1 cellular context compared by ENCODE assay signal in the genomic region with DNA sequence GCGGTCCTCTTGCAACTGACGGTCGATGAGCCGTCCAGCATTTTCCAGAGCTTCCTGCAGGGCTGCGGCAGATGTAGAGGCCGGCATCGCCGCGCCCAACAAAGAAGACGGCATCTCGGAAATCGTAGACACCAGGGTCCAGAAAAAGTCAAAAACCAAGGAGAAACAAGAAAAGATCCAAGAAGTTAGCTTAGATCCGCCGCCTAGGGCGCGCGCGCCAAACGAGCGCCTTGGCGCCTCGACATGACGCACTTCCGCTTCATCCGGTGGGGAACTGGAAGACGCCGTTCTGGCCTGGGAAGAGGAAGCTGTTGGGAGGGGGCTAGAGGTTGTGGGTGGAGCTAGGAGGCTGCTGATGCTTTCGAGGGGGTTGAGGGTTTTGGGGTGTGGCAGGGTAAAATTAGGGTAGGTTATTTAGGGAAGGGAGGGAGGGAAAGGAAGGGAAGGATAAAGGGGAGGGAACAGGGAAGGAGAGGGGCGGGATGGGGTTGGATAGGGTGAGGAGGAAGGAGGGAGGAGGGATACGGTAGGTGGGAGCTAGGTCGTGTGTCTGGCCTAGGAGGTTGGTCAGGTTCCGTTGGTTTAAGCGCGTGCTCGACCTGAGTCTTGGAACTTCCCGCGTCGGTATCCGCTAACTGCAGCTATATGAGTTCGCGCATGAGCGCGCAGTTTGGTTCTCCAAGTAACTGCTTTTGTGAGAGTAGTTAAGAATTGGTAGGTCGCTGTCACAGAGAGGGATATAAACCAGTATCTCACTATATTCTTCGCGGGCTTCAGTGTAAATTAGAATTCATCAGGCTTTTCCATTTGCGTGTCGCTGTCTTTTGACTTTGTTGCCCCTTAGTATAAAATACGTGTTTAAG.
TF ChIP-seq lines count a peak whose summit lies in the region.

A gene (minus strand): TSS at position 243 of the 863 bp plus-strand sequence. CDS start 129 bp downstream, at position 114.

TF ChIP-seq in HEK293, 187 proteins besides CTCF, POLR2A, EP300 and RAD21 (continued from another document and continues in another):
- TF ChIP-seq ZNF175 (tag by site-specific recombination; IDR thresholded peaks at IDR 0.05) (no peak), ZBTB17 (tag by site-specific recombination; IDR thresholded peaks at IDR 0.05) (peak; percentile 93), ZNF341 (tag by site-specific recombination; IDR thresholded peaks at IDR 0.05; ENCODE audit: low read depth) (peak; percentile 83), OSR2 (tag by site-specific recombination; IDR thresholded peaks at IDR 0.05) (peak; percentile 61), MEIS1 (CRISPR knock-in tag; IDR thresholded peaks at IDR 0.05; ENCODE audit: borderline replicate concordance) (no peak), ZNF791 (tag by site-specific recombination; IDR thresholded peaks at IDR 0.05) (no peak), ZBTB20 (tag by site-specific recombination; IDR thresholded peaks at IDR 0.05) (peak; percentile 92; the same call in 1 of the 2 replicates), TCF7L2 (IDR thresholded peaks at IDR 0.05; ENCODE audit: borderline replicate concordance, low read depth, low read length) (peak; percentile 58; the same call in 1 of the 2 replicates), GLIS1 (tag by site-specific recombination; IDR thresholded peaks at IDR 0.05) (peak; percentile 77), ZNF350 (tag by site-specific recombination; IDR thresholded peaks at IDR 0.05) (no peak), ZBTB48 (tag by site-specific recombination; IDR thresholded peaks at IDR 0.05) (peak; percentile 97), ZNF843 (tag by site-specific recombination; IDR thresholded peaks at IDR 0.05) (peak; percentile 85), SALL2 (tag by site-specific recombination; IDR thresholded peaks at IDR 0.05; ENCODE audit: borderline replicate concordance) (no peak), ZNF561 (tag by site-specific recombination; IDR thresholded peaks at IDR 0.05; ENCODE audit: borderline replicate concordance) (peak; percentile 41; the same call in 1 of the 2 replicates), GLIS2 (tag by site-specific recombination; IDR thresholded peaks at IDR 0.05) (peak; percentile 90), ZNF335 (tag by site-specific recombination; conservative IDR thresholded peaks at IDR 0.05) (peak; percentile 93), ZNF157 (tag by site-specific recombination; IDR thresholded peaks at IDR 0.05) (no peak), ZBTB7A (tag by site-specific recombination; IDR thresholded peaks at IDR 0.05; ENCODE audit: low read depth) (peak; percentile 98), ZNF660 (tag by site-specific recombination; IDR thresholded peaks at IDR 0.05) (peak; percentile 88), ZNF2 (tag by site-specific recombination; IDR thresholded peaks at IDR 0.05) (peak; percentile 68; the same call in 1 of the 2 replicates), ZNF521 (tag by site-specific recombination; IDR thresholded peaks at IDR 0.05) (no peak), BCL11A (tag by site-specific recombination; IDR thresholded peaks at IDR 0.05; ENCODE audit: low read depth) (no peak), REPIN1 (tag by site-specific recombination; IDR thresholded peaks at IDR 0.05; ENCODE audit: low read depth) (peak; percentile 67; the same call in 1 of the 2 replicates), ZNF394 (tag by site-specific recombination; IDR thresholded peaks at IDR 0.05; ENCODE audit: borderline replicate concordance) (peak; percentile 72), ZNF76 (tag by site-specific recombination; IDR thresholded peaks at IDR 0.05; ENCODE audit: borderline replicate concordance, low read depth) (peak; percentile 86; the same call in 1 of the 2 replicates)
- TF ChIP-seq, protein P1, sequence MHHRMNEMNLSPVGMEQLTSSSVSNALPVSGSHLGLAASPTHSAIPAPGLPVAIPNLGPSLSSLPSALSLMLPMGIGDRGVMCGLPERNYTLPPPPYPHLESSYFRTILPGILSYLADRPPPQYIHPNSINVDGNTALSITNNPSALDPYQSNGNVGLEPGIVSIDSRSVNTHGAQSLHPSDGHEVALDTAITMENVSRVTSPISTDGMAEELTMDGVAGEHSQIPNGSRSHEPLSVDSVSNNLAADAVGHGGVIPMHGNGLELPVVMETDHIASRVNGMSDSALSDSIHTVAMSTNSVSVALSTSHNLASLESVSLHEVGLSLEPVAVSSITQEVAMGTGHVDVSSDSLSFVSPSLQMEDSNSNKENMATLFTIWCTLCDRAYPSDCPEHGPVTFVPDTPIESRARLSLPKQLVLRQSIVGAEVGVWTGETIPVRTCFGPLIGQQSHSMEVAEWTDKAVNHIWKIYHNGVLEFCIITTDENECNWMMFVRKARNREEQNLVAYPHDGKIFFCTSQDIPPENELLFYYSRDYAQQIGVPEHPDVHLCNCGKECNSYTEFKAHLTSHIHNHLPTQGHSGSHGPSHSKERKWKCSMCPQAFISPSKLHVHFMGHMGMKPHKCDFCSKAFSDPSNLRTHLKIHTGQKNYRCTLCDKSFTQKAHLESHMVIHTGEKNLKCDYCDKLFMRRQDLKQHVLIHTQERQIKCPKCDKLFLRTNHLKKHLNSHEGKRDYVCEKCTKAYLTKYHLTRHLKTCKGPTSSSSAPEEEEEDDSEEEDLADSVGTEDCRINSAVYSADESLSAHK (tag by site-specific recombination; IDR thresholded peaks at IDR 0.05), result 0 out of 2 replicates have a peak, but pooled peaks have one; percentile 6
- TF ChIP-seq, protein P2, sequence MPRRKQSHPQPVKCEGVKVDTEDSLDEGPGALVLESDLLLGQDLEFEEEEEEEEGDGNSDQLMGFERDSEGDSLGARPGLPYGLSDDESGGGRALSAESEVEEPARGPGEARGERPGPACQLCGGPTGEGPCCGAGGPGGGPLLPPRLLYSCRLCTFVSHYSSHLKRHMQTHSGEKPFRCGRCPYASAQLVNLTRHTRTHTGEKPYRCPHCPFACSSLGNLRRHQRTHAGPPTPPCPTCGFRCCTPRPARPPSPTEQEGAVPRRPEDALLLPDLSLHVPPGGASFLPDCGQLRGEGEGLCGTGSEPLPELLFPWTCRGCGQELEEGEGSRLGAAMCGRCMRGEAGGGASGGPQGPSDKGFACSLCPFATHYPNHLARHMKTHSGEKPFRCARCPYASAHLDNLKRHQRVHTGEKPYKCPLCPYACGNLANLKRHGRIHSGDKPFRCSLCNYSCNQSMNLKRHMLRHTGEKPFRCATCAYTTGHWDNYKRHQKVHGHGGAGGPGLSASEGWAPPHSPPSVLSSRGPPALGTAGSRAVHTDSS (tag by site-specific recombination; IDR thresholded peaks at IDR 0.05), result peak; percentile 70
- TF ChIP-seq, protein P3, sequence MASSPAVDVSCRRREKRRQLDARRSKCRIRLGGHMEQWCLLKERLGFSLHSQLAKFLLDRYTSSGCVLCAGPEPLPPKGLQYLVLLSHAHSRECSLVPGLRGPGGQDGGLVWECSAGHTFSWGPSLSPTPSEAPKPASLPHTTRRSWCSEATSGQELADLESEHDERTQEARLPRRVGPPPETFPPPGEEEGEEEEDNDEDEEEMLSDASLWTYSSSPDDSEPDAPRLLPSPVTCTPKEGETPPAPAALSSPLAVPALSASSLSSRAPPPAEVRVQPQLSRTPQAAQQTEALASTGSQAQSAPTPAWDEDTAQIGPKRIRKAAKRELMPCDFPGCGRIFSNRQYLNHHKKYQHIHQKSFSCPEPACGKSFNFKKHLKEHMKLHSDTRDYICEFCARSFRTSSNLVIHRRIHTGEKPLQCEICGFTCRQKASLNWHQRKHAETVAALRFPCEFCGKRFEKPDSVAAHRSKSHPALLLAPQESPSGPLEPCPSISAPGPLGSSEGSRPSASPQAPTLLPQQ (tag by site-specific recombination; IDR thresholded peaks at IDR 0.05), result peak; percentile 87
- TF ChIP-seq, protein P4, sequence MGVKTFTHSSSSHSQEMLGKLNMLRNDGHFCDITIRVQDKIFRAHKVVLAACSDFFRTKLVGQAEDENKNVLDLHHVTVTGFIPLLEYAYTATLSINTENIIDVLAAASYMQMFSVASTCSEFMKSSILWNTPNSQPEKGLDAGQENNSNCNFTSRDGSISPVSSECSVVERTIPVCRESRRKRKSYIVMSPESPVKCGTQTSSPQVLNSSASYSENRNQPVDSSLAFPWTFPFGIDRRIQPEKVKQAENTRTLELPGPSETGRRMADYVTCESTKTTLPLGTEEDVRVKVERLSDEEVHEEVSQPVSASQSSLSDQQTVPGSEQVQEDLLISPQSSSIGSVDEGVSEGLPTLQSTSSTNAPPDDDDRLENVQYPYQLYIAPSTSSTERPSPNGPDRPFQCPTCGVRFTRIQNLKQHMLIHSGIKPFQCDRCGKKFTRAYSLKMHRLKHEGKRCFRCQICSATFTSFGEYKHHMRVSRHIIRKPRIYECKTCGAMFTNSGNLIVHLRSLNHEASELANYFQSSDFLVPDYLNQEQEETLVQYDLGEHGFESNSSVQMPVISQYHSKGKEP (tag by site-specific recombination; IDR thresholded peaks at IDR 0.05), result peak; percentile 60
- TF ChIP-seq, protein P5, sequence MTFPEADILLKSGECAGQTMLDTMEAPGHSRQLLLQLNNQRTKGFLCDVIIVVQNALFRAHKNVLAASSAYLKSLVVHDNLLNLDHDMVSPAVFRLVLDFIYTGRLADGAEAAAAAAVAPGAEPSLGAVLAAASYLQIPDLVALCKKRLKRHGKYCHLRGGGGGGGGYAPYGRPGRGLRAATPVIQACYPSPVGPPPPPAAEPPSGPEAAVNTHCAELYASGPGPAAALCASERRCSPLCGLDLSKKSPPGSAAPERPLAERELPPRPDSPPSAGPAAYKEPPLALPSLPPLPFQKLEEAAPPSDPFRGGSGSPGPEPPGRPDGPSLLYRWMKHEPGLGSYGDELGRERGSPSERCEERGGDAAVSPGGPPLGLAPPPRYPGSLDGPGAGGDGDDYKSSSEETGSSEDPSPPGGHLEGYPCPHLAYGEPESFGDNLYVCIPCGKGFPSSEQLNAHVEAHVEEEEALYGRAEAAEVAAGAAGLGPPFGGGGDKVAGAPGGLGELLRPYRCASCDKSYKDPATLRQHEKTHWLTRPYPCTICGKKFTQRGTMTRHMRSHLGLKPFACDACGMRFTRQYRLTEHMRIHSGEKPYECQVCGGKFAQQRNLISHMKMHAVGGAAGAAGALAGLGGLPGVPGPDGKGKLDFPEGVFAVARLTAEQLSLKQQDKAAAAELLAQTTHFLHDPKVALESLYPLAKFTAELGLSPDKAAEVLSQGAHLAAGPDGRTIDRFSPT (tag by site-specific recombination; IDR thresholded peaks at IDR 0.05), result peak; percentile 77; the same call in 1 of the 2 replicates
- TF ChIP-seq, protein P6, sequence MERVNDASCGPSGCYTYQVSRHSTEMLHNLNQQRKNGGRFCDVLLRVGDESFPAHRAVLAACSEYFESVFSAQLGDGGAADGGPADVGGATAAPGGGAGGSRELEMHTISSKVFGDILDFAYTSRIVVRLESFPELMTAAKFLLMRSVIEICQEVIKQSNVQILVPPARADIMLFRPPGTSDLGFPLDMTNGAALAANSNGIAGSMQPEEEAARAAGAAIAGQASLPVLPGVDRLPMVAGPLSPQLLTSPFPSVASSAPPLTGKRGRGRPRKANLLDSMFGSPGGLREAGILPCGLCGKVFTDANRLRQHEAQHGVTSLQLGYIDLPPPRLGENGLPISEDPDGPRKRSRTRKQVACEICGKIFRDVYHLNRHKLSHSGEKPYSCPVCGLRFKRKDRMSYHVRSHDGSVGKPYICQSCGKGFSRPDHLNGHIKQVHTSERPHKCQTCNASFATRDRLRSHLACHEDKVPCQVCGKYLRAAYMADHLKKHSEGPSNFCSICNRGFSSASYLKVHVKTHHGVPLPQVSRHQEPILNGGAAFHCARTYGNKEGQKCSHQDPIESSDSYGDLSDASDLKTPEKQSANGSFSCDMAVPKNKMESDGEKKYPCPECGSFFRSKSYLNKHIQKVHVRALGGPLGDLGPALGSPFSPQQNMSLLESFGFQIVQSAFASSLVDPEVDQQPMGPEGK (tag by site-specific recombination; IDR thresholded peaks at IDR 0.05), result peak; percentile 100
- TF ChIP-seq, protein P7, sequence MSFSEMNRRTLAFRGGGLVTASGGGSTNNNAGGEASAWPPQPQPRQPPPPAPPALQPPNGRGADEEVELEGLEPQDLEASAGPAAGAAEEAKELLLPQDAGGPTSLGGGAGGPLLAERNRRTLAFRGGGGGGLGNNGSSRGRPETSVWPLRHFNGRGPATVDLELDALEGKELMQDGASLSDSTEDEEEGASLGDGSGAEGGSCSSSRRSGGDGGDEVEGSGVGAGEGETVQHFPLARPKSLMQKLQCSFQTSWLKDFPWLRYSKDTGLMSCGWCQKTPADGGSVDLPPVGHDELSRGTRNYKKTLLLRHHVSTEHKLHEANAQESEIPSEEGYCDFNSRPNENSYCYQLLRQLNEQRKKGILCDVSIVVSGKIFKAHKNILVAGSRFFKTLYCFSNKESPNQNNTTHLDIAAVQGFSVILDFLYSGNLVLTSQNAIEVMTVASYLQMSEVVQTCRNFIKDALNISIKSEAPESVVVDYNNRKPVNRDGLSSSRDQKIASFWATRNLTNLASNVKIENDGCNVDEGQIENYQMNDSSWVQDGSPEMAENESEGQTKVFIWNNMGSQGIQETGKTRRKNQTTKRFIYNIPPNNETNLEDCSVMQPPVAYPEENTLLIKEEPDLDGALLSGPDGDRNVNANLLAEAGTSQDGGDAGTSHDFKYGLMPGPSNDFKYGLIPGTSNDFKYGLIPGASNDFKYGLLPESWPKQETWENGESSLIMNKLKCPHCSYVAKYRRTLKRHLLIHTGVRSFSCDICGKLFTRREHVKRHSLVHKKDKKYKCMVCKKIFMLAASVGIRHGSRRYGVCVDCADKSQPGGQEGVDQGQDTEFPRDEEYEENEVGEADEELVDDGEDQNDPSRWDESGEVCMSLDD (tag by site-specific recombination; IDR thresholded peaks at IDR 0.05), result peak; percentile 100
- TF ChIP-seq, protein P8, sequence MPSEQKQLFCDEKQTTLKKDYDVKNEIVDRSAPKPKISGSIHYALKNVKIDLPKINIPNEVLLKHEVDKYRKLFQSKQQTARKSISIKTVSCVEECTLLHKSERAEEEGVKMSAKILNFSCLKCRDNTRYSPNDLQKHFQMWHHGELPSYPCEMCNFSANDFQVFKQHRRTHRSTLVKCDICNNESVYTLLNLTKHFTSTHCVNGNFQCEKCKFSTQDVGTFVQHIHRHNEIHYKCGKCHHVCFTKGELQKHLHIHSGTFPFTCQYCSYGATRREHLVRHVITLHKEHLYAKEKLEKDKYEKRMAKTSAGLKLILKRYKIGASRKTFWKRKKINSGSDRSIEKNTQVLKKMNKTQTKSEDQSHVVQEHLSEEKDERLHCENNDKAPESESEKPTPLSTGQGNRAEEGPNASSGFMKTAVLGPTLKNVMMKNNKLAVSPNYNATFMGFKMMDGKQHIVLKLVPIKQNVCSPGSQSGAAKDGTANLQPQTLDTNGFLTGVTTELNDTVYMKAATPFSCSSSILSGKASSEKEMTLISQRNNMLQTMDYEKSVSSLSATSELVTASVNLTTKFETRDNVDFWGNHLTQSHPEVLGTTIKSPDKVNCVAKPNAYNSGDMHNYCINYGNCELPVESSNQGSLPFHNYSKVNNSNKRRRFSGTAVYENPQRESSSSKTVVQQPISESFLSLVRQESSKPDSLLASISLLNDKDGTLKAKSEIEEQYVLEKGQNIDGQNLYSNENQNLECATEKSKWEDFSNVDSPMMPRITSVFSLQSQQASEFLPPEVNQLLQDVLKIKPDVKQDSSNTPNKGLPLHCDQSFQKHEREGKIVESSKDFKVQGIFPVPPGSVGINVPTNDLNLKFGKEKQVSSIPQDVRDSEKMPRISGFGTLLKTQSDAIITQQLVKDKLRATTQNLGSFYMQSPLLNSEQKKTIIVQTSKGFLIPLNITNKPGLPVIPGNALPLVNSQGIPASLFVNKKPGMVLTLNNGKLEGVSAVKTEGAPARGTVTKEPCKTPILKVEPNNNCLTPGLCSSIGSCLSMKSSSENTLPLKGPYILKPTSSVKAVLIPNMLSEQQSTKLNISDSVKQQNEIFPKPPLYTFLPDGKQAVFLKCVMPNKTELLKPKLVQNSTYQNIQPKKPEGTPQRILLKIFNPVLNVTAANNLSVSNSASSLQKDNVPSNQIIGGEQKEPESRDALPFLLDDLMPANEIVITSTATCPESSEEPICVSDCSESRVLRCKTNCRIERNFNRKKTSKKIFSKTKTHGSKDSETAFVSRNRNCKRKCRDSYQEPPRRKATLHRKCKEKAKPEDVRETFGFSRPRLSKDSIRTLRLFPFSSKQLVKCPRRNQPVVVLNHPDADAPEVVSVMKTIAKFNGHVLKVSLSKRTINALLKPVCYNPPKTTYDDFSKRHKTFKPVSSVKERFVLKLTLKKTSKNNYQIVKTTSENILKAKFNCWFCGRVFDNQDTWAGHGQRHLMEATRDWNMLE (tag by site-specific recombination; conservative IDR thresholded peaks at IDR 0.05; ENCODE audit: low read depth), result peak; percentile 99
